Comparison of ENCODE assay signal across 16 cellular contexts in genomic region chr14:33457617-33458016, GRCh38.
"Had no signal": no experiment of that assay in that cellular context is flagged by ENCODE, and none has a peak within 500 bp of the region (broad histone marks: within the 10 kb centered on the region; RNA-seq: fewer than 3 reads in every experiment).

No MANE protein-coding gene starts in this region.

- H3K9me3 ChIP-seq: mucosa of descending colon, prostate gland, sigmoid colon had no signal

- H3K27ac Mint-ChIP-seq: activated B cell treated with CpG ODN at 0.5 μM for 24 hours; activated CD4-positive, alpha-beta T cell treated with anti-CD3 and anti-CD28 coated beads, Interleukin-2, amount 10 ng/mL, durations not matched to agents 7 days and 5 days; activated naive CD4-positive, alpha-beta T cell treated with anti-CD3 and anti-CD28 coated beads, Interleukin-2, amount 10 ng/mL, durations not matched to agents 7 days and 5 days; activated T-helper 2 cell treated with anti-CD3 and anti-CD28 coated beads, Interferon-gamma antibody, Interleukin-2, Interleukin-4, amounts not matched to agents 10 μg/mL and 5 μg/mL and 100 μg/mL, durations not matched to agents 14 hours and 24 hours and 36 hours; immature natural killer cell; naive thymus-derived CD8-positive, alpha-beta T cell; T-helper 17 cell; type B pancreatic cell had no signal

- H3K36me3 ChIP-seq: prostate gland, sigmoid colon had no signal

- DNase-seq: activated B cell treated with CpG ODN at 0.5 μM for 24 hours; activated CD4-positive, alpha-beta T cell treated with anti-CD3 and anti-CD28 coated beads, Interleukin-2, amount 10 ng/mL, durations not matched to agents 7 days and 5 days; activated naive CD4-positive, alpha-beta T cell treated with anti-CD3 and anti-CD28 coated beads, Interleukin-2, amount 10 ng/mL, durations not matched to agents 7 days and 5 days; activated T-cell treated with anti-CD3 and anti-CD28 coated beads for 4 hours; glutamatergic neuron; immature natural killer cell; mucosa of descending colon; naive thymus-derived CD8-positive, alpha-beta T cell; sigmoid colon; stimulated activated CD4-positive, alpha-beta T cell treated with anti-CD3 and anti-CD28 coated beads, Interleukin-2, amount 100 ng/mL, for 24 hours; stimulated activated naive CD4-positive, alpha-beta T cell; T-helper 17 cell had no signal

- ATAC-seq: naive thymus-derived CD8-positive, alpha-beta T cell; T-helper 17 cell had no signal

- H3K27ac ChIP-seq: prostate gland, sigmoid colon had no signal

- H3K27me3 Mint-ChIP-seq: activated B cell treated with CpG ODN at 0.5 μM for 24 hours; activated CD4-positive, alpha-beta T cell treated with anti-CD3 and anti-CD28 coated beads, Interleukin-2, amount 10 ng/mL, durations not matched to agents 7 days and 5 days; activated naive CD4-positive, alpha-beta T cell treated with anti-CD3 and anti-CD28 coated beads, Interleukin-2, amount 10 ng/mL, durations not matched to agents 7 days and 5 days; central memory CD8-positive, alpha-beta T cell; naive thymus-derived CD8-positive, alpha-beta T cell; type B pancreatic cell had no signal

- H3K36me3 Mint-ChIP-seq: activated naive CD4-positive, alpha-beta T cell treated with anti-CD3 and anti-CD28 coated beads, Interleukin-2, amount 10 ng/mL, durations not matched to agents 7 days and 5 days; naive thymus-derived CD8-positive, alpha-beta T cell; type B pancreatic cell had no signal

- H3K9me3 Mint-ChIP-seq: activated B cell treated with CpG ODN at 0.5 μM for 24 hours; activated naive CD4-positive, alpha-beta T cell treated with anti-CD3 and anti-CD28 coated beads, Interleukin-2, amount 10 ng/mL, durations not matched to agents 7 days and 5 days; activated T-helper 2 cell treated with anti-CD3 and anti-CD28 coated beads, Interferon-gamma antibody, Interleukin-2, Interleukin-4, amounts not matched to agents 10 μg/mL and 5 μg/mL and 100 μg/mL, durations not matched to agents 14 hours and 24 hours and 36 hours; naive thymus-derived CD8-positive, alpha-beta T cell; type B pancreatic cell had no signal

- H3K4me3 ChIP-seq: mucosa of descending colon, prostate gland, sigmoid colon had no signal

- H3K27me3 ChIP-seq: sigmoid colon had no signal

- H3K4me3 Mint-ChIP-seq: activated B cell treated with CpG ODN at 0.5 μM for 24 hours; activated CD4-positive, alpha-beta T cell treated with anti-CD3 and anti-CD28 coated beads, Interleukin-2, amount 10 ng/mL, durations not matched to agents 7 days and 5 days; activated naive CD4-positive, alpha-beta T cell treated with anti-CD3 and anti-CD28 coated beads, Interleukin-2, amount 10 ng/mL, durations not matched to agents 7 days and 5 days; central memory CD8-positive, alpha-beta T cell; immature natural killer cell; naive thymus-derived CD8-positive, alpha-beta T cell; T-helper 17 cell; type B pancreatic cell had no signal
